ENCODE assay signal across 2 cellular contexts in genomic region chr13:51781246-51782022, GRCh38.
A peak's percentile ranks its signal among the peaks of the same experiment; 100 is the strongest.
TF ChIP-seq lines count a peak whose summit lies in the region.

No MANE protein-coding gene starts in this region.

TF ChIP-seq in WTC11, 78 proteins besides CTCF, POLR2A, EP300 and RAD21 (continued from another document):
- TF ChIP-seq, protein P1, sequence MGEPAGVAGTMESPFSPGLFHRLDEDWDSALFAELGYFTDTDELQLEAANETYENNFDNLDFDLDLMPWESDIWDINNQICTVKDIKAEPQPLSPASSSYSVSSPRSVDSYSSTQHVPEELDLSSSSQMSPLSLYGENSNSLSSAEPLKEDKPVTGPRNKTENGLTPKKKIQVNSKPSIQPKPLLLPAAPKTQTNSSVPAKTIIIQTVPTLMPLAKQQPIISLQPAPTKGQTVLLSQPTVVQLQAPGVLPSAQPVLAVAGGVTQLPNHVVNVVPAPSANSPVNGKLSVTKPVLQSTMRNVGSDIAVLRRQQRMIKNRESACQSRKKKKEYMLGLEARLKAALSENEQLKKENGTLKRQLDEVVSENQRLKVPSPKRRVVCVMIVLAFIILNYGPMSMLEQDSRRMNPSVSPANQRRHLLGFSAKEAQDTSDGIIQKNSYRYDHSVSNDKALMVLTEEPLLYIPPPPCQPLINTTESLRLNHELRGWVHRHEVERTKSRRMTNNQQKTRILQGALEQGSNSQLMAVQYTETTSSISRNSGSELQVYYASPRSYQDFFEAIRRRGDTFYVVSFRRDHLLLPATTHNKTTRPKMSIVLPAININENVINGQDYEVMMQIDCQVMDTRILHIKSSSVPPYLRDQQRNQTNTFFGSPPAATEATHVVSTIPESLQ (CRISPR knock-in tag; IDR thresholded peaks at IDR 0.05) = no peak
- TF ChIP-seq FOXJ3 (CRISPR knock-in tag; IDR thresholded peaks at IDR 0.05; ENCODE audit: borderline replicate concordance) (no peak), ZNF317 (CRISPR knock-in tag; IDR thresholded peaks at IDR 0.05; ENCODE audit: borderline replicate concordance, low read depth) (no peak), ZNF425 (CRISPR knock-in tag; conservative IDR thresholded peaks at IDR 0.05) (no peak), GTF2I (CRISPR knock-in tag; conservative IDR thresholded peaks at IDR 0.05) (no peak), ZNF423 (CRISPR knock-in tag; IDR thresholded peaks at IDR 0.05) (no peak), USF1 (CRISPR knock-in tag; IDR thresholded peaks at IDR 0.05) (no peak), ESRRA (CRISPR knock-in tag; IDR thresholded peaks at IDR 0.05; ENCODE audit: borderline replicate concordance) (no peak), RORB (CRISPR knock-in tag; IDR thresholded peaks at IDR 0.05) (no peak), ZNF396 (CRISPR knock-in tag; IDR thresholded peaks at IDR 0.05; ENCODE audit: borderline replicate concordance) (no peak)
- TF ChIP-seq, protein P2, sequence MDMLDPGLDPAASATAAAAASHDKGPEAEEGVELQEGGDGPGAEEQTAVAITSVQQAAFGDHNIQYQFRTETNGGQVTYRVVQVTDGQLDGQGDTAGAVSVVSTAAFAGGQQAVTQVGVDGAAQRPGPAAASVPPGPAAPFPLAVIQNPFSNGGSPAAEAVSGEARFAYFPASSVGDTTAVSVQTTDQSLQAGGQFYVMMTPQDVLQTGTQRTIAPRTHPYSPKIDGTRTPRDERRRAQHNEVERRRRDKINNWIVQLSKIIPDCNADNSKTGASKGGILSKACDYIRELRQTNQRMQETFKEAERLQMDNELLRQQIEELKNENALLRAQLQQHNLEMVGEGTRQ (CRISPR knock-in tag; IDR thresholded peaks at IDR 0.05) = no peak
- TF ChIP-seq, protein P3, sequence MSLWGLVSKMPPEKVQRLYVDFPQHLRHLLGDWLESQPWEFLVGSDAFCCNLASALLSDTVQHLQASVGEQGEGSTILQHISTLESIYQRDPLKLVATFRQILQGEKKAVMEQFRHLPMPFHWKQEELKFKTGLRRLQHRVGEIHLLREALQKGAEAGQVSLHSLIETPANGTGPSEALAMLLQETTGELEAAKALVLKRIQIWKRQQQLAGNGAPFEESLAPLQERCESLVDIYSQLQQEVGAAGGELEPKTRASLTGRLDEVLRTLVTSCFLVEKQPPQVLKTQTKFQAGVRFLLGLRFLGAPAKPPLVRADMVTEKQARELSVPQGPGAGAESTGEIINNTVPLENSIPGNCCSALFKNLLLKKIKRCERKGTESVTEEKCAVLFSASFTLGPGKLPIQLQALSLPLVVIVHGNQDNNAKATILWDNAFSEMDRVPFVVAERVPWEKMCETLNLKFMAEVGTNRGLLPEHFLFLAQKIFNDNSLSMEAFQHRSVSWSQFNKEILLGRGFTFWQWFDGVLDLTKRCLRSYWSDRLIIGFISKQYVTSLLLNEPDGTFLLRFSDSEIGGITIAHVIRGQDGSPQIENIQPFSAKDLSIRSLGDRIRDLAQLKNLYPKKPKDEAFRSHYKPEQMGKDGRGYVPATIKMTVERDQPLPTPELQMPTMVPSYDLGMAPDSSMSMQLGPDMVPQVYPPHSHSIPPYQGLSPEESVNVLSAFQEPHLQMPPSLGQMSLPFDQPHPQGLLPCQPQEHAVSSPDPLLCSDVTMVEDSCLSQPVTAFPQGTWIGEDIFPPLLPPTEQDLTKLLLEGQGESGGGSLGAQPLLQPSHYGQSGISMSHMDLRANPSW (CRISPR knock-in tag; conservative IDR thresholded peaks at IDR 0.05; ENCODE audit: low read depth) = no peak
- TF ChIP-seq, protein P4, sequence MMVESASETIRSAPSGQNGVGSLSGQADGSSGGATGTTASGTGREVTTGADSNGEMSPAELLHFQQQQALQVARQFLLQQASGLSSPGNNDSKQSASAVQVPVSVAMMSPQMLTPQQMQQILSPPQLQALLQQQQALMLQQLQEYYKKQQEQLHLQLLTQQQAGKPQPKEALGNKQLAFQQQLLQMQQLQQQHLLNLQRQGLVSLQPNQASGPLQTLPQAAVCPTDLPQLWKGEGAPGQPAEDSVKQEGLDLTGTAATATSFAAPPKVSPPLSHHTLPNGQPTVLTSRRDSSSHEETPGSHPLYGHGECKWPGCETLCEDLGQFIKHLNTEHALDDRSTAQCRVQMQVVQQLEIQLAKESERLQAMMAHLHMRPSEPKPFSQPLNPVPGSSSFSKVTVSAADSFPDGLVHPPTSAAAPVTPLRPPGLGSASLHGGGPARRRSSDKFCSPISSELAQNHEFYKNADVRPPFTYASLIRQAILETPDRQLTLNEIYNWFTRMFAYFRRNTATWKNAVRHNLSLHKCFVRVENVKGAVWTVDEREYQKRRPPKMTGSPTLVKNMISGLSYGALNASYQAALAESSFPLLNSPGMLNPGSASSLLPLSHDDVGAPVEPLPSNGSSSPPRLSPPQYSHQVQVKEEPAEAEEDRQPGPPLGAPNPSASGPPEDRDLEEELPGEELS (CRISPR knock-in tag; IDR thresholded peaks at IDR 0.05) = no peak

TF ChIP-seq in HepG2, 621 proteins besides CTCF, POLR2A, EP300 and RAD21 (continued from another document):
- TF ChIP-seq ZNF281 (CRISPR knock-in tag; IDR thresholded peaks at IDR 0.05; ENCODE audit: borderline replicate concordance) (0 out of 2 replicates have a peak, but pooled peaks have one; percentile 28), ZNF556 (CRISPR knock-in tag; IDR thresholded peaks at IDR 0.05; ENCODE audit: borderline replicate concordance) (no peak), ZGPAT (CRISPR knock-in tag; IDR thresholded peaks at IDR 0.05) (no peak), ZNF615 (CRISPR knock-in tag; IDR thresholded peaks at IDR 0.05; ENCODE audit: borderline replicate concordance) (no peak), MED1 (CRISPR knock-in tag; IDR thresholded peaks at IDR 0.05) (no peak), SNRNP70 (IDR thresholded peaks at IDR 0.05; ENCODE audit: low read depth, low read length) (no peak), ZSCAN29 (CRISPR knock-in tag; conservative IDR thresholded peaks at IDR 0.05) (no peak), ZNF614 (CRISPR knock-in tag; IDR thresholded peaks at IDR 0.05; ENCODE audit: borderline replicate concordance) (no peak), POLR2AphosphoS2 (IDR thresholded peaks at IDR 0.05; ENCODE audit: low read depth, low read length) (0 out of 2 replicates have a peak, but pooled peaks have one; percentile 44), CBX2 (IDR thresholded peaks at IDR 0.05; ENCODE audit: low read depth, low read length) (no peak), CBX2 (CRISPR knock-in tag; IDR thresholded peaks at IDR 0.05; ENCODE audit: low read depth) (no peak), ZFP91 (CRISPR knock-in tag; IDR thresholded peaks at IDR 0.05; ENCODE audit: borderline replicate concordance) (no peak), ZNF782 (CRISPR knock-in tag; IDR thresholded peaks at IDR 0.05; ENCODE audit: borderline replicate concordance) (no peak), STAG1 (CRISPR knock-in tag; IDR thresholded peaks at IDR 0.05) (peak; percentile 74), KDM5A (IDR thresholded peaks at IDR 0.05; ENCODE audit: borderline replicate concordance, low read length) (no peak), KDM6A (CRISPR knock-in tag; IDR thresholded peaks at IDR 0.05; ENCODE audit: low read depth) (no peak), ZNF724P (CRISPR knock-in tag; IDR thresholded peaks at IDR 0.05; ENCODE audit: borderline replicate concordance) (no peak), YY1 (IDR thresholded peaks at IDR 0.05; ENCODE audit: insufficient read depth, insufficient replicate concordance, low read depth, low read length) (no peak), HNRNPL (IDR thresholded peaks at IDR 0.05; ENCODE audit: low read depth, low read length) (no peak), SPEN (CRISPR knock-in tag; IDR thresholded peaks at IDR 0.05; ENCODE audit: low read depth) (no peak), HMG20B (CRISPR knock-in tag; conservative IDR thresholded peaks at IDR 0.05) (no peak), ZNF780A (CRISPR knock-in tag; IDR thresholded peaks at IDR 0.05) (no peak), ARNTL (CRISPR knock-in tag; IDR thresholded peaks at IDR 0.05) (no peak), ZKSCAN1 (IDR thresholded peaks at IDR 0.05; ENCODE audit: low read length) (no peak), CREB1 (IDR thresholded peaks at IDR 0.05) (no peak), CREB1 (CRISPR knock-in tag; IDR thresholded peaks at IDR 0.05) (no peak), KDM2A (CRISPR knock-in tag; IDR thresholded peaks at IDR 0.05; ENCODE audit: borderline replicate concordance, low read depth) (peak; percentile 12; the same call in 1 of the 2 replicates), EED (CRISPR knock-in tag; IDR thresholded peaks at IDR 0.05) (no peak), ZBTB42 (CRISPR knock-in tag; IDR thresholded peaks at IDR 0.05) (no peak), RXRB (CRISPR knock-in tag; IDR thresholded peaks at IDR 0.05; ENCODE audit: borderline replicate concordance) (no peak), MBD4 (IDR thresholded peaks at IDR 0.05; ENCODE audit: borderline replicate concordance, low read length) (no peak), ZNF841 (CRISPR knock-in tag; IDR thresholded peaks at IDR 0.05; ENCODE audit: borderline replicate concordance) (no peak), ZSCAN5A (CRISPR knock-in tag; IDR thresholded peaks at IDR 0.05; ENCODE audit: borderline replicate concordance) (no peak), ZNF414 (CRISPR knock-in tag; IDR thresholded peaks at IDR 0.05) (no peak)
- TF ChIP-seq, protein P5, sequence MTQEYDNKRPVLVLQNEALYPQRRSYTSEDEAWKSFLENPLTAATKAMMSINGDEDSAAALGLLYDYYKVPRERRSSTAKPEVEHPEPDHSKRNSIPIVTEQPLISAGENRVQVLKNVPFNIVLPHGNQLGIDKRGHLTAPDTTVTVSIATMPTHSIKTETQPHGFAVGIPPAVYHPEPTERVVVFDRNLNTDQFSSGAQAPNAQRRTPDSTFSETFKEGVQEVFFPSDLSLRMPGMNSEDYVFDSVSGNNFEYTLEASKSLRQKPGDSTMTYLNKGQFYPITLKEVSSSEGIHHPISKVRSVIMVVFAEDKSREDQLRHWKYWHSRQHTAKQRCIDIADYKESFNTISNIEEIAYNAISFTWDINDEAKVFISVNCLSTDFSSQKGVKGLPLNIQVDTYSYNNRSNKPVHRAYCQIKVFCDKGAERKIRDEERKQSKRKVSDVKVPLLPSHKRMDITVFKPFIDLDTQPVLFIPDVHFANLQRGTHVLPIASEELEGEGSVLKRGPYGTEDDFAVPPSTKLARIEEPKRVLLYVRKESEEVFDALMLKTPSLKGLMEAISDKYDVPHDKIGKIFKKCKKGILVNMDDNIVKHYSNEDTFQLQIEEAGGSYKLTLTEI (CRISPR knock-in tag; conservative IDR thresholded peaks at IDR 0.05) = no peak
